Comparison of ENCODE assay signal across 8 cellular contexts in the genomic region with DNA sequence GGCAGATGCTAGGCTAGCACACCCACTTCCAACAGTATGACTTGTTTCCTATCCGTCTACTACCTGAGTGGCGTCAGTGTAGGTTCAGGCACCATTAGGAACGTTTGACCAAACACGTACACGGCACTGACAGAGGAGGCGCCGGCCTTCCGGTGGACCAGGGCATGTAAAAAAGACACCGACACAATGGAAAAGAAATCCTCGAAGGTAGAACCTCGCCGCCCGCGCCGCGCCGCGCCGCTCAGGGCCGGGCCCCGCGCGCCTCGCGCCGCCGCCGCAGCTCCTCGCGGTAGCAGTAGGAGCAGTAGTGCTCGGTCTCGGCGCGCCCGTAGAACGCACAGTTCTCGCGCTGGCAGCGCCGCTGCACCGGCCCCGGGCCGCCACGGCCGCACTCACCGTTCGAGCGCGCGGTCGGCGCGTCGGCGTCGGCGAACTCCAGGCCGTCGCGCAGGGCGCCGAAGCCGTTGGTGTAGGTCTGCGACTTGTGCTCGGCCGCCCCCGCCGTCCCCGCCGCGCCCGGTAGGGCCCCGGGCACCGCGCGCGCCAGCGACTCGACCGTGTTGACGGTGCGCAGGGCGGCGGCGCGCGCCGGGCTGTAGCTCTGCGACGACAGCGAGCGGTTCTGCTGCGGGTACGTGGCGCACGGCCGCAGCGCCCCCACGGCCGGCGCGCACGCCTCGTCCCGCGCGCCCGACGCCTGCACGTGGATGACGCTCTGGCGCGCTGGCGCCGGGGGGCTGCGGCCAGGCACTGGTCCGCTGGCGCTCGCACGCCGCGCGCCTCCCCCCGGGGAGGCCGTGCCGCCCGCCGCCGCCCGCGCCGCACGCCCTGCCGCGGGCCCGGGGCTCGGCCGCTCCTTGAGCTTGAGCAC.
DNase-seq lines count a peak whose midpoint lies in the region; ATAC-seq, FAIRE-seq and TF ChIP-seq lines count a peak whose summit lies in the region.

No MANE protein-coding gene starts in this region.

- TF ChIP-seq CTCF in astrocyte (IDR thresholded peaks at IDR 0.05; ENCODE audit: insufficient read depth, low read depth, low read length) (no peak), body of pancreas (IDR thresholded peaks at IDR 0.05) (no peak)

- H3K36me3 ChIP-seq in astrocyte (ENCODE audit: insufficient read depth, low read length) = no peaks in the 10 kb centered on the region
- no peaks in the 10 kb centered on the region for H3K36me3 ChIP-seq in thymus (ENCODE audit: control insufficient read depth, insufficient read depth)
- H3K36me3 ChIP-seq in body of pancreas (replicated peaks in 1 of 2; ENCODE audit: insufficient read depth in 1 of 2, low read depth in 2 of 2) = no peaks in the 10 kb centered on the region

- POLR2A ChIA-PET in T-cell (lab: Charles Lee) = interaction anchor here in 1 of 2 donors (0.7 to 1.0 kb wide), 2 partner anchors 9 to 91 kb away, joined by 3 read pairs; no protein-coding TSS in a partner anchor

- intact Hi-C loops in body of pancreas (cut with DNase I) = loop anchor here (10.0 kb wide), 1 partner anchor 78 kb away; no protein-coding TSS in a partner anchor

- H3K4me3 Mint-ChIP-seq in T-cell = peak overlapping the region; percentile 86 to 96 (median 93)
- peak overlapping the region; percentile 54 for H3K4me3 Mint-ChIP-seq in astrocyte (ENCODE audit: unreplicated experiment)
- peak overlapping the region; percentile 84 for H3K4me3 Mint-ChIP-seq in memory B cell

- no peak overlapping the region for H3K9ac ChIP-seq in astrocyte (ENCODE audit: low read length)

- CTCF ChIA-PET in T-cell (lab: Charles Lee) = interaction anchor here in 1 of 2 donors (0.9 to 1.9 kb wide), 2 partner anchors 29 to 48 kb away, joined by 4 to 8 read pairs; no protein-coding TSS in a partner anchor

- H3K4me1 ChIP-seq in astrocyte (ENCODE audit: insufficient read depth, low read length) (peaks cover 5% of the 10 kb centered on the region), thymus (ENCODE audit: control insufficient read depth, insufficient read depth, low read length) (peaks cover 30% of the 10 kb centered on the region), body of pancreas (peaks cover 12% of the 10 kb centered on the region)

- no peak overlapping the region for H3K27ac ChIP-seq in astrocyte (ENCODE audit: low read depth, low read length)
- H3K27ac ChIP-seq in thymus (ENCODE audit: low read depth) = peak overlapping the region; percentile 55
- no peak overlapping the region for H3K27ac ChIP-seq in body of pancreas

- H3K27me3 ChIP-seq in astrocyte (ENCODE audit: insufficient read depth, low read length) (peaks cover 20% of the 10 kb centered on the region), thymus (ENCODE audit: control insufficient read depth, insufficient read depth) (peaks cover 27% of the 10 kb centered on the region), body of pancreas (no peaks in the 10 kb centered on the region)

- DNase-seq in T-cell (peak in 30 of 34 experiments; percentile 23 to 60 (median 42)), astrocyte (ENCODE audit: low read depth) (no peak), memory B cell (ENCODE audit: low spot score in 2 of 2) (peak; percentile 18 to 33), NCI-H1694 treated with DMSO at 0.1 percent for 48 hours (lab: John Stamatoyannopoulos, UW) (no peak), SIG-M5 treated with dmso at 0.1 percent for 504 hours (lab: John Stamatoyannopoulos, UW; ENCODE audit: unreplicated experiment) (no peak), body of pancreas (no peak), NCI-H510A treated with DMSO at 0.1 percent for 48 hours (lab: John Stamatoyannopoulos, UW) (no peak)

- H3K27me3 Mint-ChIP-seq in T-cell (peaks cover 0 to 7% of the 10 kb centered on the region in 2 donors), astrocyte (ENCODE audit: low read depth, unreplicated experiment) (peaks cover 58% of the 10 kb centered on the region), memory B cell (peaks cover 8% of the 10 kb centered on the region)

- no peaks in the 10 kb centered on the region for H3K79me2 ChIP-seq in astrocyte (ENCODE audit: insufficient read depth, low read length)

- WGBS in thymus = 4% methylated on average over 137 of the region's 138 CpGs
- WGBS in body of pancreas, 2 donors = 18 to 56% methylated on average over 44 to 134 of the region's 138 CpGs

- H3K27ac Mint-ChIP-seq in T-cell (peak overlapping the region; percentile 94 to 96), astrocyte (ENCODE audit: unreplicated experiment) (no peak overlapping the region), memory B cell (no peak overlapping the region)

- H3K9me3 Mint-ChIP-seq in T-cell (no peaks in the 10 kb centered on the region), astrocyte (ENCODE audit: unreplicated experiment) (peaks cover 11% of the 10 kb centered on the region), memory B cell (no peaks in the 10 kb centered on the region)

- peak; percentile 76 to 78 (median 78) for ATAC-seq in T-cell (replicated peaks in 1 of 4)
- peak; percentile 66 for ATAC-seq in memory B cell (ENCODE audit: low read depth)
- ATAC-seq in body of pancreas = no peak

- H3K4me1 Mint-ChIP-seq in T-cell = peaks cover 41 to 69% (median 67%) of the 10 kb centered on the region in 3 donors
- H3K4me1 Mint-ChIP-seq in astrocyte (ENCODE audit: low read depth, unreplicated experiment) = peaks cover 6% of the 10 kb centered on the region
- H3K4me1 Mint-ChIP-seq in memory B cell = peaks cover 14% of the 10 kb centered on the region

- H3K4me3 ChIP-seq in astrocyte (ENCODE audit: insufficient read depth, low read depth, low read length) (peak overlapping the region; percentile 44), thymus (ENCODE audit: low read length) (peak overlapping the region; percentile 62), body of pancreas (no peak overlapping the region)

- FAIRE-seq in astrocyte (lab: Jason Lieb, UNC) = no peak

- peak overlapping the region; percentile 78 for H3K4me2 ChIP-seq in astrocyte (ENCODE audit: low read length)

- TF ChIP-seq POLR2A in body of pancreas (IDR thresholded peaks at IDR 0.05) = no peak

- peak overlapping the region; percentile 77 for H2AFZ ChIP-seq in astrocyte (ENCODE audit: low read depth, low read length)

- no peaks in the 10 kb centered on the region for H4K20me1 ChIP-seq in astrocyte (ENCODE audit: insufficient read depth, low read length)

- H3K36me3 Mint-ChIP-seq in T-cell (no peaks in the 10 kb centered on the region), astrocyte (ENCODE audit: low read depth, unreplicated experiment) (peaks cover 6% of the 10 kb centered on the region), memory B cell (peaks cover 3% of the 10 kb centered on the region)

- H3K9me3 ChIP-seq in astrocyte (ENCODE audit: insufficient read depth, low read depth, low read length) (no peaks in the 10 kb centered on the region), thymus (ENCODE audit: control insufficient read depth) (peaks cover 7% of the 10 kb centered on the region), body of pancreas (no peaks in the 10 kb centered on the region)

Comparison
In these comparisons a context has a peak if more than half of its experiments do, and no peak if none do; other contexts are left out.
1. DNase-seq: peak in T-cell (30 of 34) and memory B cell (2 of 2); none in astrocyte (single experiment), NCI-H1694 treated with DMSO at 0.1 percent for 48 hours (single experiment), SIG-M5 treated with dmso at 0.1 percent for 504 hours (single experiment), body of pancreas (0 of 4) and NCI-H510A treated with DMSO at 0.1 percent for 48 hours (single experiment).
2. H3K27ac Mint-ChIP-seq: peak in T-cell (2 of 2); none in astrocyte (single experiment) and memory B cell (single experiment).
3. H3K4me3 ChIP-seq: peak in astrocyte (single experiment) and thymus (single experiment); none in body of pancreas (0 of 2).
4. Peak in every context shown above with its lines, with median percentiles within 50 percentile points of each other: H3K4me3 Mint-ChIP-seq.